In the genomic region with DNA sequence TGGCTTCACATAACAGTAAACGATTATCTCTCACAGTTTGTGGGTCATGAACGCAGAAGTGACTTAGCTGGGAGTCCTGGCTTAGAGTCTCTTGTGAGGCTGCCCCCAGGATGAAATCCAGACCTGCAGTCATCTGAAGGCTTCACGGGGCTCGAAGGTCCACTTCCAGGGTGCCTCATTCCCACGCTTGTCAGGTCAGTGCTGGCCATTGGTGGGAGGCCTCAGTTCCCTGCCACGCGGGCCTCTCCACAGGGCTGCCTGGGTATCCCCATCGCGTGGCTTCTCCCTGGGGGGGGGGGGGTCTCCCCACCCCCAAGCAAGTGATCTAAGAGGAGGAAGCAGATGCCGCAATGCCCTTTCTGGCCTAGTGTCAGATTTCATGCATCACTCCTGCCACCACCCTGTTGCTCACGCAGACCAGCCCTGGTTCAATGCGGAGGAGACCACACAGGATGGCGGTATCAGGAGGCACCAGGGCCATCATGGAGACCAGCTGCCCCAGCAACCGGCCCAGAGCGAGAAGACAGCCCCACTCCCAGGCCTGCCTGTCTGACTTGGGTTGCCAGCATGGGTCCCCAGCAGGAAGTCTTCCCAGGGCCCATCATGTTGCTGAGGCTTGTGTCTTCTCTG, we compare ENCODE assay signal across 18 cellular contexts.
A peak's percentile ranks its signal among the peaks of the same experiment; 100 is the strongest.
DNase-seq lines count a peak whose midpoint lies in the region; ATAC-seq and TF ChIP-seq lines count a peak whose summit lies in the region.
"Had no signal": no experiment of that assay in that cellular context is flagged by ENCODE, and none has a peak within 500 bp of the region (broad histone marks: within the 10 kb centered on the region; RNA-seq: fewer than 3 reads in every experiment).

No MANE protein-coding gene starts in this region.

- H2AFZ ChIP-seq in OCI-LY7 (ENCODE audit: low read length) = no peak overlapping the region

- no peaks in the 10 kb centered on the region for H3K79me2 ChIP-seq in OCI-LY7 (ENCODE audit: insufficient read depth, low read depth, low read length)

- ATAC-seq in HG02885 (IDR thresholded peaks at IDR 0.05; ENCODE audit: poor library complexity, unreplicated experiment) (no peak), HG03571 (IDR thresholded peaks at IDR 0.05; ENCODE audit: unreplicated experiment) (no peak)
- ATAC-seq: A549, K562, Panc1 had no signal

- intact Hi-C loops in posterior vena cava (cut with DNase I) = no loop called here
- intact Hi-C loops in OCI-LY7 (cut with micrococcal nuclease; ENCODE audit: unreplicated experiment) = no loop called here

- H3K27ac ChIP-seq in OCI-LY7 (ENCODE audit: low read depth, low read length, poor library complexity, severe bottlenecking) = no peak overlapping the region
- H3K27ac ChIP-seq: A549 had no signal

- CTCF ChIA-PET in OCI-LY7 (lab: Charles Lee; ENCODE audit: unreplicated experiment) = no interaction called here

- H3K36me3 ChIP-seq in OCI-LY7 (ENCODE audit: insufficient read depth, low read length) = no peaks in the 10 kb centered on the region
- H3K36me3 ChIP-seq: BLaER1 treated with 17β-estradiol and CSF1 and Interleukin-3, amounts not matched to agents 10 nM and 100 nM; HAP-1 had no signal

- POLR2A ChIA-PET in OCI-LY7 (lab: Charles Lee) = no interaction called here

- H3K4me1 ChIP-seq in OCI-LY7 (ENCODE audit: insufficient read depth, low read length, poor library complexity, severe bottlenecking) = no peaks in the 10 kb centered on the region
- H3K4me1 ChIP-seq: A549, HAP-1 had no signal

- no TSS peak for BruUV-seq in OCI-LY7 (replicated peaks; lab: Mats Ljungman, UMichigan)

- no peaks in the 10 kb centered on the region for H3K9me3 ChIP-seq in OCI-LY7 (ENCODE audit: low read length)
- H3K9me3 ChIP-seq: A549; BLaER1 treated with 17β-estradiol and CSF1 and Interleukin-3, amounts not matched to agents 10 nM and 100 nM; HAP-1 had no signal

- peak; percentile 31 for DNase-seq in activated effector memory CD4-positive, alpha-beta T cell treated with anti-CD3 and anti-CD28 coated beads, Interleukin-2, amount 50 U/mL, for 16 hours
- no peak for DNase-seq in activated effector memory CD4-positive, alpha-beta T cell treated with Interleukin-2 at 50 U/mL for 16 hours
- DNase-seq in ecto neural progenitor cell (ENCODE audit: low spot score) (peak; percentile 36), posterior vena cava (ENCODE audit: low spot score) (peak; percentile 67), OCI-LY7 (ENCODE audit: low spot score) (no peak)
- DNase-seq: CD8-positive, alpha-beta memory T cell; DMS79; NCI-H1436; NCI-H2029 treated with DMSO at 0.1 percent for 48 hours; NCI-H774; Right ventricle myocardium superior had no signal

- no peak overlapping the region for H3K4me2 ChIP-seq in OCI-LY7 (ENCODE audit: low read length)
- H3K4me2 ChIP-seq: A549 had no signal

- no peak for TF ChIP-seq CTCF in OCI-LY7 (conservative IDR thresholded peaks at IDR 0.05; ENCODE audit: low read length)

- no peak overlapping the region for H3K4me3 ChIP-seq in OCI-LY7 (ENCODE audit: low read depth, low read length, poor library complexity, severe bottlenecking)
- H3K4me3 ChIP-seq: A549; BLaER1 treated with 17β-estradiol and CSF1 and Interleukin-3, amounts not matched to agents 10 nM and 100 nM; HAP-1; K562 had no signal

- no peaks in the 10 kb centered on the region for H4K20me1 ChIP-seq in OCI-LY7 (ENCODE audit: insufficient read depth, low read length)
- H4K20me1 ChIP-seq: BLaER1 treated with 17β-estradiol and CSF1 and Interleukin-3, amounts not matched to agents 10 nM and 100 nM had no signal

- no peaks in the 10 kb centered on the region for H3K9me2 ChIP-seq in OCI-LY7 (ENCODE audit: insufficient read depth, low read length)

Comparison
In these comparisons a context has a peak if more than half of its experiments do, and no peak if none do; other contexts are left out.
1. DNase-seq: peak in activated effector memory CD4-positive, alpha-beta T cell treated with anti-CD3 and anti-CD28 coated beads, Interleukin-2, amount 50 U/mL, for 16 hours (single experiment), ecto neural progenitor cell (single experiment) and posterior vena cava (single experiment); none in activated effector memory CD4-positive, alpha-beta T cell treated with Interleukin-2 at 50 U/mL for 16 hours (single experiment) and OCI-LY7 (single experiment).